9 cellular contexts compared by ENCODE assay signal in the genomic region with DNA sequence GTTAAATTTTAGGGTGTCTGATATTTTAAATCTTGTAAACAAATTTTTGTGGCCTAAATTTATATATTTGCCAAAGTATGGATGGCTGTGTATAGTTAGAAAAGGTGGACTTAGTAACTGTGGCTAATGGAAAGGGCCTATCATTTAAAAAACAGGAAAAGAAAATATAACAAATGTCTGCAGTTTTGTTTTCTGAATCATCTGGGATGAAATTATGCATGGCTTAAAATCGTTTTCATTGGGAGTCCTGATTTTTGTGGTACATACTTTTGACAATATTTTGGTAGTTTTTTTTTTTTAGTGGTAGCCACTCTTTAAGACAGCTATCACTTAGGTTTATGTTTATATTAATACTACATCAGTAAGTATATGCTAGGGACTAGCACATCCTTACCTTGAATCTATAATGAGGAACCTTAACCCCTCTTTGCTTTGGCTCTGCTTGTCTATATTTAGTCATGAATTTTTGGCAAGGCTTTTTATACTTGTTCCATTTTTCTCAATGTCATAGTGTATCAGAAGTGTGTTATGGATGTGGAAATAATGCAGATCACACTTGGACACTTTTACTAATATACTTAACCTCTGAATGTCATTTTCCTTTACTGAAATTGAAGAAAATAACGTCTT. TPM values are rescaled to one million over a fixed set of nuclear protein-coding genes. Genes with fewer than 3 reads are reported as not detected.
DNase-seq lines count a peak whose midpoint lies in the region; TF ChIP-seq lines count a peak whose summit lies in the region.
"Had no signal": no experiment of that assay in that cellular context is flagged by ENCODE, and none has a peak within 500 bp of the region (broad histone marks: within the 10 kb centered on the region; RNA-seq: fewer than 3 reads in every experiment).

No MANE protein-coding gene starts in this region.

- H3K27me3 ChIP-seq in A673 (replicated peaks; ENCODE audit: insufficient read depth, low read depth, low read length, poor library complexity) (no peaks in the 10 kb centered on the region), muscle layer of colon (ENCODE audit: control insufficient read depth in 1 of 2, insufficient read depth in 2 of 2, low read length in 2 of 2) (no peaks in the 10 kb centered on the region)

- H3K4me3 Mint-ChIP-seq in MCF 10A (ENCODE audit: unreplicated experiment), result peak overlapping the region; percentile 79

- H3K4me1 ChIP-seq in A673 (ENCODE audit: insufficient read depth, low read length, poor library complexity, severe bottlenecking) (peaks cover 51% of the 10 kb centered on the region), HEK293 (ENCODE audit: control insufficient read depth, insufficient read depth, low read length) (peaks cover 36% of the 10 kb centered on the region), muscle layer of colon (ENCODE audit: insufficient read depth, low read length) (peaks cover 40% of the 10 kb centered on the region)

- H3K9me3 Mint-ChIP-seq in MCF 10A (ENCODE audit: unreplicated experiment), result no peaks in the 10 kb centered on the region

- intact Hi-C loops in A673 (cut with micrococcal nuclease; ENCODE audit: unreplicated experiment), result loop anchor here (10.0 kb wide), 1 partner anchor 372 kb away; no protein-coding TSS in a partner anchor
- intact Hi-C loops in MCF 10A (cut with micrococcal nuclease), result loop anchor here (5.0 kb wide), 4 partner anchors 84 to 1466 kb away; no protein-coding TSS in a partner anchor

- peak overlapping the region; percentile 73 for H3K4me3 ChIP-seq in A673 (ENCODE audit: low read depth, low read length, poor library complexity, severe bottlenecking)
- peak overlapping the region; percentile 94 for H3K4me3 ChIP-seq in HEK293 (ENCODE audit: low read depth, low read length)
- H3K4me3 ChIP-seq in muscle layer of colon (ENCODE audit: low read depth in 1 of 2, low read length in 2 of 2), result peak overlapping the region in 1 of 2 donors; percentile 69

- H3K27ac Mint-ChIP-seq in MCF 10A (ENCODE audit: low read depth, unreplicated experiment), result peak overlapping the region; percentile 97

- H3K9me3 ChIP-seq in A673 (ENCODE audit: low read depth, low read length, poor library complexity, severe bottlenecking) (no peaks in the 10 kb centered on the region), HEK293 (ENCODE audit: control insufficient read depth, insufficient read depth, low read depth, low read length) (no peaks in the 10 kb centered on the region), muscle layer of colon (ENCODE audit: low read length) (no peaks in the 10 kb centered on the region)

- H3K36me3 Mint-ChIP-seq in MCF 10A (ENCODE audit: insufficient read depth, unreplicated experiment), result peaks cover 20% of the 10 kb centered on the region

- CTCF ChIA-PET in A673 (lab: Charles Lee) (no interaction called here), HEK293 (lab: Yijun Ruan, JAX) (interaction anchor here (0.6 to 1.3 kb wide), 3 partner anchors 93 to 402 kb away, joined by 3 to 5 read pairs (median 3); no protein-coding TSS in a partner anchor), MCF 10A (lab: Yijun Ruan, JAX) (interaction anchor here (0.6 to 1.0 kb wide), 6 partner anchors 11 to 1468 kb away, joined by 3 to 4 read pairs (median 4); a partner anchor contains a TSS)

- no peaks in the 10 kb centered on the region for H3K27me3 Mint-ChIP-seq in MCF 10A (ENCODE audit: insufficient read depth, unreplicated experiment)

- H3K27ac ChIP-seq in A673 (ENCODE audit: low read depth, low read length, poor library complexity, severe bottlenecking), result no peak overlapping the region
- H3K27ac ChIP-seq in HEK293 (ENCODE audit: extremely low read depth, low read depth, low read length), result no peak overlapping the region
- H3K27ac ChIP-seq in muscle layer of colon (ENCODE audit: low read depth, low read length), result peak overlapping the region; percentile 53

- peak overlapping the region; percentile 7 for H3K9ac ChIP-seq in muscle layer of colon (ENCODE audit: low read length)

- POLR2A ChIA-PET in A673 (lab: Charles Lee; ENCODE audit: low non-redundant PET), result interaction anchor here (0.6 to 0.7 kb wide), 3 partner anchors 9 to 491 kb away, joined by 3 to 5 read pairs (median 3); no protein-coding TSS in a partner anchor
- POLR2A ChIA-PET in HEK293 (lab: Yijun Ruan, JAX), result interaction anchor here (0.7 kb wide), 1 partner anchor 363 kb away, joined by 3 read pairs; no protein-coding TSS in a partner anchor
- POLR2A ChIA-PET in MCF 10A (lab: Yijun Ruan, JAX), result interaction anchor here (0.7 to 6.2 kb wide), 11 partner anchors 9 to 263 kb away, joined by 3 to 57 read pairs (median 5); no protein-coding TSS in a partner anchor

- H3K36me3 ChIP-seq in A673 (ENCODE audit: insufficient read depth, low read length, poor library complexity, severe bottlenecking), result peaks cover 4% of the 10 kb centered on the region
- peaks cover 0 to 3% of the 10 kb centered on the region in 2 experiments; a peak in 1 of 3 replicates for H3K36me3 ChIP-seq in HEK293 (ENCODE audit: control insufficient read depth in 2 of 2, insufficient read depth in 1 of 2, low read length in 2 of 2)
- H3K36me3 ChIP-seq in muscle layer of colon (ENCODE audit: insufficient read depth, low read length), result no peaks in the 10 kb centered on the region

- DNase-seq in A673 (ENCODE audit: low spot score) (no peak), MCF 10A (ENCODE audit: unreplicated experiment) (peak; percentile 5), LoVo (ENCODE audit: low spot score) (no peak), NCI-H345 (lab: John Stamatoyannopoulos, UW) (no peak), UCSD-AML1 (lab: John Stamatoyannopoulos, UW; ENCODE audit: unreplicated experiment) (no peak), cortex of kidney (lab: John Stamatoyannopoulos, UW) (no peak)
- DNase-seq: NCI-H1048 had no signal

- BruUV-seq in A673 (replicated peaks; lab: Mats Ljungman, UMichigan) (no TSS peak), MCF 10A (replicated peaks; lab: Mats Ljungman, UMichigan) (no TSS peak)

- H3K4me1 Mint-ChIP-seq in MCF 10A (ENCODE audit: insufficient read depth, unreplicated experiment), result peaks cover 13% of the 10 kb centered on the region

- TF ChIP-seq CTCF in A673 (conservative IDR thresholded peaks at IDR 0.05; ENCODE audit: low read depth, low read length) (no peak), HEK293 (tag by site-specific recombination; IDR thresholded peaks at IDR 0.05) (no peak), MCF 10A (IDR thresholded peaks at IDR 0.05; ENCODE audit: unreplicated experiment) (no peak)

TF ChIP-seq in HEK293, 187 proteins besides CTCF, POLR2A, EP300 and RAD21:
- TF ChIP-seq ZNF169 (tag by site-specific recombination; IDR thresholded peaks at IDR 0.05), result no peak
- TF ChIP-seq ZNF121 (tag by site-specific recombination; IDR thresholded peaks at IDR 0.05), result no peak
- no peak for TF ChIP-seq ZNF239 (tag by site-specific recombination; IDR thresholded peaks at IDR 0.05)
- TF ChIP-seq ZNF600 (tag by site-specific recombination; IDR thresholded peaks at IDR 0.05), result peak; percentile 57; the same call in 1 of the 2 replicates
- TF ChIP-seq, protein P1, sequence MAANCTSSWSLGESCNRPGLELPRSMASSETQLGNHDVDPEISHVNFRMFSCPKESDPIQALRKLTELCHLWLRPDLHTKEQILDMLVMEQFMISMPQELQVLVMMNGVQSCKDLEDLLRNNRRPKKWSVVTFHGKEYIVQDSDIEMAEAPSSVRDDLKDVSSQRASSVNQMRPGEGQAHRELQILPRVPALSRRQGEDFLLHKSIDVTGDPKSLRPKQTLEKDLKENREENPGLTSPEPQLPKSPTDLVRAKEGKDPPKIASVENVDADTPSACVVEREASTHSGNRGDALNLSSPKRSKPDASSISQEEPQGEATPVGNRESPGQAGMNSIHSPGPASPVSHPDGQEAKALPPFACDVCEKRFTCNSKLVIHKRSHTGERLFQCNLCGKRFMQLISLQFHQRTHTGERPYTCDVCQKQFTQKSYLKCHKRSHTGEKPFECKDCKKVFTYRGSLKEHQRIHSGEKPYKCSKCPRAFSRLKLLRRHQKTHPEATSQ (tag by site-specific recombination; IDR thresholded peaks at IDR 0.05), result no peak

RNA-seq across cellular contexts. Expression of a gene that starts 5.6 kb away (rescaled TPM):
- total RNA-seq in A673 (2021), result 78.5 and 86.3 TPM in 2 replicates
- 62.2 and 63.9 TPM in 2 replicates for total RNA-seq in MCF 10A (2022)
